12 cellular contexts compared by ENCODE assay signal in genomic region chr7:142813262-142813661, GRCh38. TPM values are rescaled to one million over a fixed set of nuclear protein-coding genes. Genes with fewer than 3 reads are reported as not detected.
DNase-seq lines count a peak whose midpoint lies in the region; ATAC-seq lines count a peak whose summit lies in the region.
"Had no signal": no experiment of that assay in that cellular context is flagged by ENCODE, and none has a peak within 500 bp of the region (broad histone marks: within the 10 kb centered on the region; RNA-seq: fewer than 3 reads in every experiment).

No MANE protein-coding gene starts in this region.

- no peaks in the 10 kb centered on the region for H3K79me1 ChIP-seq in mesenchymal stem cell (replicated peaks; ENCODE audit: low read length, poor library complexity, severe bottlenecking)

- H3K4me2 ChIP-seq in mesenchymal stem cell (ENCODE audit: low read length, poor library complexity, severe bottlenecking): no peak overlapping the region

- H2AFZ ChIP-seq in mesenchymal stem cell (ENCODE audit: low read depth, low read length): no peak overlapping the region

- H4K8ac ChIP-seq in mesenchymal stem cell (ENCODE audit: low read length): no peak overlapping the region

- intact Hi-C loops in posterior cingulate gyrus (cut with DNase I): no loop called here

- 0% methylated on average over 2 of the region's 2 CpGs for WGBS in mesenchymal stem cell

- DNase-seq in COLO668 (lab: John Stamatoyannopoulos, UW; ENCODE audit: unreplicated experiment) (peak; percentile 13), adipocyte (ENCODE audit: low read depth) (peak; percentile 35), mesenchymal stem cell (peak; percentile 65), posterior cingulate gyrus (no peak), NCI-H1417 treated with DMSO at 0.1 percent for 48 hours (lab: John Stamatoyannopoulos, UW) (no peak)
- DNase-seq: aorta, NCI-H187 treated with DMSO at 0.1 percent for 48 hours, retina had no signal

- ATAC-seq in HG03175 (IDR thresholded peaks at IDR 0.05; ENCODE audit: unreplicated experiment): no peak
- ATAC-seq in activated CD4-positive, CD25-positive, alpha-beta regulatory T cell treated with anti-CD3 and anti-CD28 coated beads, Interleukin-2, amount 50 U/mL, for 24 hours: no peak
- ATAC-seq: GM12878 had no signal

- no peak overlapping the region for H4K91ac ChIP-seq in mesenchymal stem cell (ENCODE audit: low read length)

- H3K36me3 ChIP-seq in HUES6 (ENCODE audit: control insufficient read depth, insufficient read depth, low read length) (no peaks in the 10 kb centered on the region), adipocyte (ENCODE audit: control insufficient read depth, insufficient read depth, low read length, severe bottlenecking) (no peaks in the 10 kb centered on the region), mesenchymal stem cell (ENCODE audit: control insufficient read depth in 1 of 2, insufficient read depth in 2 of 2, low read depth in 1 of 2, low read length in 2 of 2) (no peaks in the 10 kb centered on the region)

- H3K9ac ChIP-seq in HUES6 (ENCODE audit: low read length) (peak overlapping the region; percentile 36), adipocyte (ENCODE audit: low read length) (no peak overlapping the region), mesenchymal stem cell (ENCODE audit: low read length) (no peak overlapping the region)

- peak overlapping the region in 1 of 2 experiments; percentile 37 for H3K14ac ChIP-seq in mesenchymal stem cell (ENCODE audit: low read length in 2 of 2)

- no peak overlapping the region for H2BK12ac ChIP-seq in mesenchymal stem cell (ENCODE audit: low read length in 2 of 2)

- peak overlapping the region; percentile 46 for H3K4me3 ChIP-seq in HUES6 (ENCODE audit: low read depth, low read length)
- H3K4me3 ChIP-seq in adipocyte (ENCODE audit: low read length): no peak overlapping the region
- no peak overlapping the region for H3K4me3 ChIP-seq in mesenchymal stem cell (ENCODE audit: insufficient read depth in 1 of 2, low read depth in 1 of 2, low read length in 2 of 2)
- H3K4me3 ChIP-seq: GM12878 had no signal

- H2BK15ac ChIP-seq in mesenchymal stem cell (ENCODE audit: low read depth, poor library complexity, severe bottlenecking): no peak overlapping the region

- H3K27me3 ChIP-seq in HUES6 (ENCODE audit: control insufficient read depth, insufficient read depth, low read length) (peaks cover 64% of the 10 kb centered on the region), adipocyte (replicated peaks; ENCODE audit: control insufficient read depth, insufficient read depth, low read length) (peaks cover 25% of the 10 kb centered on the region), mesenchymal stem cell (ENCODE audit: control insufficient read depth in 1 of 2, insufficient read depth in 1 of 2, low read length in 2 of 2) (peaks cover 22 to 60% of the 10 kb centered on the region in 2 experiments)

- no peak overlapping the region for H2BK5ac ChIP-seq in mesenchymal stem cell (ENCODE audit: low read depth, low read length, poor library complexity, severe bottlenecking)

- H3K4ac ChIP-seq in mesenchymal stem cell (ENCODE audit: low read depth in 1 of 2, low read length in 2 of 2): no peak overlapping the region

- H3K9me3 ChIP-seq in HUES6 (ENCODE audit: control insufficient read depth, insufficient read depth, low read depth, low read length) (no peaks in the 10 kb centered on the region), adipocyte (ENCODE audit: control insufficient read depth, low read length) (no peaks in the 10 kb centered on the region), mesenchymal stem cell (ENCODE audit: control insufficient read depth, low read length) (no peaks in the 10 kb centered on the region)

- peaks cover 25% of the 10 kb centered on the region for H3K4me1 ChIP-seq in HUES6 (ENCODE audit: control insufficient read depth, insufficient read depth, low read length)
- no peaks in the 10 kb centered on the region for H3K4me1 ChIP-seq in adipocyte (ENCODE audit: control insufficient read depth, insufficient read depth, low read length)
- no peaks in the 10 kb centered on the region for H3K4me1 ChIP-seq in mesenchymal stem cell (ENCODE audit: control insufficient read depth, insufficient read depth, low read depth, low read length)

- no peak overlapping the region for H2BK120ac ChIP-seq in mesenchymal stem cell (ENCODE audit: low read depth, low read length)

- H2AK5ac ChIP-seq in mesenchymal stem cell (ENCODE audit: low read length, severe bottlenecking): no peak overlapping the region

- H3K27ac ChIP-seq in HUES6 (ENCODE audit: low read depth, low read length) (peak overlapping the region; percentile 31; the same call in 1 of the 2 replicates), mesenchymal stem cell (ENCODE audit: low read length, poor library complexity, severe bottlenecking) (no peak overlapping the region)

- no peak overlapping the region for H3K23ac ChIP-seq in mesenchymal stem cell (ENCODE audit: low read length in 2 of 2)

- H3K18ac ChIP-seq in mesenchymal stem cell (ENCODE audit: low read depth in 1 of 2, low read length in 2 of 2): peak overlapping the region in 1 of 2 experiments; percentile 21

RNA-seq across cellular contexts. Expression of gene EPHB6, which starts 41.6 kb away (rescaled TPM):
- 0.33 TPM for polyA plus RNA-seq in mesenchymal stem cell (2013, experiment 1 of 2)
- polyA plus RNA-seq in mesenchymal stem cell (2013, experiment 2 of 2): 0.67 TPM

RNA-seq across cellular contexts. Expression of gene PRSS2, which starts 42.5 kb away (rescaled TPM):
- polyA plus RNA-seq in mesenchymal stem cell (2013, experiment 1 of 2): not detected
- not detected for polyA plus RNA-seq in mesenchymal stem cell (2013, experiment 2 of 2)

Comparison
In these comparisons a context has a peak if more than half of its experiments do, and no peak if none do; other contexts are left out.
1. DNase-seq: peak in COLO668 (single experiment), adipocyte (single experiment) and mesenchymal stem cell (single experiment); none in posterior cingulate gyrus (0 of 10) and NCI-H1417 treated with DMSO at 0.1 percent for 48 hours (single experiment).